In the genomic region with DNA sequence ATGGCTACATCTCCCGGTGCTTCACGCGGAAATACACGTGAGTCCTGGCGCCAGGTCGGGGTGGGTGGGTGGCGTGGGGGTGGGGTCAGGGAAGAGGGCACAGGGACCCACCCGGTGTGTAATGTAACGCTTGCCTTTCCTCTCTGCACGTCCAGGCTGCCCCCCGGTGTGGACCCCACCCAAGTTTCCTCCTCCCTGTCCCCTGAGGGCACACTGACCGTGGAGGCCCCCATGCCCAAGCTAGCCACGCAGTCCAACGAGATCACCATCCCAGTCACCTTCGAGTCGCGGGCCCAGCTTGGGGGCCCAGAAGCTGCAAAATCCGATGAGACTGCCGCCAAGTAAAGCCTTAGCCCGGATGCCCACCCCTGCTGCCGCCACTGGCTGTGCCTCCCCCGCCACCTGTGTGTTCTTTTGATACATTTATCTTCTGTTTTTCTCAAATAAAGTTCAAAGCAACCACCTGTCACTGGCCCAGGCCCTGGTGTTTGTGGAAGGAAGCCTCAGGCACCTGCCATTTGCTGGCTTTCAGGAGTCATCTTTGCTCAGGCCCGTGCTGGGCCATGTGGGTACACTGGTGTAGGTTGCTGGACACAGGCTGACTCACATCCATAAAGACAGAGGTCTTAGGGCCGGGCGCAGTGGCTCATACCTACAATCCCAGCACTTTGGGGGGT, we compare ENCODE assay signal across 8 cellular contexts. TPM values are rescaled to one million over a fixed set of nuclear protein-coding genes. Genes with fewer than 3 reads are reported as not detected.
A peak's percentile ranks its signal among the peaks of the same experiment; 100 is the strongest.
DNase-seq lines count a peak whose midpoint lies in the region; ATAC-seq, FAIRE-seq and TF ChIP-seq lines count a peak whose summit lies in the region.

No MANE protein-coding gene starts in this region.

- DNase-seq in COLO668 (lab: John Stamatoyannopoulos, UW; ENCODE audit: unreplicated experiment) (peak; percentile 48), LoVo (ENCODE audit: low spot score) (peak; percentile 70), bronchial epithelial cell (ENCODE audit: low read depth) (peak; percentile 34), NCI-H526 (lab: John Stamatoyannopoulos, UW) (no peak)

- H3K27me3 ChIP-seq in bronchial epithelial cell (ENCODE audit: control insufficient read depth, insufficient read depth, low read length) (no peaks in the 10 kb centered on the region), mononuclear cell (ENCODE audit: insufficient read depth, low read length) (no peaks in the 10 kb centered on the region)

- FAIRE-seq in bronchial epithelial cell (lab: Jason Lieb, UNC), result no peak

- ATAC-seq in GM18870 (IDR thresholded peaks at IDR 0.05; ENCODE audit: unreplicated experiment) (no peak), HG03432 (IDR thresholded peaks at IDR 0.05; ENCODE audit: unreplicated experiment) (no peak), HG03159 (IDR thresholded peaks at IDR 0.05; ENCODE audit: unreplicated experiment) (no peak)

- TF ChIP-seq CTCF in bronchial epithelial cell (IDR thresholded peaks at IDR 0.05; ENCODE audit: insufficient read depth, low read length, severe bottlenecking), result no peak

- H3K4me1 ChIP-seq in mononuclear cell (ENCODE audit: insufficient read depth, low read length), result peaks cover 20% of the 10 kb centered on the region

- peaks cover 8% of the 10 kb centered on the region for H3K36me3 ChIP-seq in bronchial epithelial cell (ENCODE audit: control insufficient read depth, insufficient read depth, low read length)

- H3K4me3 ChIP-seq in bronchial epithelial cell (ENCODE audit: low read depth, low read length) (peak overlapping the region; percentile 95), mononuclear cell (ENCODE audit: low read length) (peak overlapping the region; percentile 47)

- no peaks in the 10 kb centered on the region for H3K9me3 ChIP-seq in mononuclear cell (ENCODE audit: low read depth, low read length)

RNA-seq across cellular contexts. Expression of gene HSPB1, which starts 1.5 kb away (rescaled TPM):
- total RNA-seq in bronchial epithelial cell, result 36.1 and 164 TPM in 2 replicates
- 4.5 TPM for total RNA-seq in mononuclear cell

RNA-seq across cellular contexts. Expression of gene YWHAG, which starts 54.8 kb away (rescaled TPM):
- 112 and 142 TPM in 2 replicates for total RNA-seq in bronchial epithelial cell
- total RNA-seq in mononuclear cell, result 23.5 TPM

Comparison
In these comparisons a context has a peak if more than half of its experiments do, and no peak if none do; other contexts are left out.
1. DNase-seq: peak in COLO668 (single experiment), LoVo (single experiment) and bronchial epithelial cell (single experiment); none in NCI-H526 (0 of 2).